In genomic region chr3:23650371-23651140, GRCh38 we compare ENCODE assay signal across 13 cellular contexts.
DNase-seq lines count a peak whose midpoint lies in the region; ATAC-seq, FAIRE-seq and TF ChIP-seq lines count a peak whose summit lies in the region.
"Had no signal": no experiment of that assay in that cellular context is flagged by ENCODE, and none has a peak within 500 bp of the region (broad histone marks: within the 10 kb centered on the region; RNA-seq: fewer than 3 reads in every experiment).

No MANE protein-coding gene starts in this region.

- no peaks in the 10 kb centered on the region for H3K9me1 ChIP-seq in keratinocyte (ENCODE audit: control insufficient read depth, extremely low read depth, insufficient read depth, low read length)

- FAIRE-seq in keratinocyte (lab: Jason Lieb, UNC), result peak; percentile 78

- DNase-seq in AG04449 (ENCODE audit: low read depth, low spot score), result peak; percentile 67
- DNase-seq in adipocyte (ENCODE audit: low read depth), result peak; percentile 75
- DNase-seq in keratinocyte (ENCODE audit: low read depth, low spot score), result no peak
- no peak for DNase-seq in ascending aorta (ENCODE audit: low spot score in 2 of 2)
- DNase-seq: activated CD4-positive, alpha-beta T cell treated with anti-CD3 and anti-CD28 coated beads for 1 hour; activated naive CD8-positive, alpha-beta T cell treated with anti-CD3 and anti-CD28 coated beads, Interleukin-2, amount 50 U/mL, for 24 hours; heart right ventricle; naive thymus-derived CD8-positive, alpha-beta T cell had no signal

- H4K20me1 ChIP-seq in keratinocyte (ENCODE audit: control insufficient read depth, extremely low read depth, insufficient read depth, low read length), result no peaks in the 10 kb centered on the region

- H3K27ac ChIP-seq in KOPT-K1 (ENCODE audit: low read depth, low read length, poor library complexity, severe bottlenecking), result peak overlapping the region; percentile 8
- peak overlapping the region; percentile 76 for H3K27ac ChIP-seq in keratinocyte (ENCODE audit: control insufficient read depth, insufficient read depth, low read length)
- H3K27ac ChIP-seq in ascending aorta, result no peak overlapping the region
- H3K27ac ChIP-seq: heart right ventricle, HL-60 had no signal

- no peak overlapping the region for H3K9ac ChIP-seq in adipocyte (ENCODE audit: low read length)
- peak overlapping the region; percentile 24 for H3K9ac ChIP-seq in keratinocyte (ENCODE audit: control insufficient read depth, extremely low read depth, insufficient read depth, low read length)

- no peaks in the 10 kb centered on the region for H3K9me3 ChIP-seq in KOPT-K1 (ENCODE audit: insufficient read depth, low read length, poor library complexity, severe bottlenecking)
- H3K9me3 ChIP-seq in adipocyte (ENCODE audit: control insufficient read depth, low read length), result peaks cover under 1% of the 10 kb centered on the region
- H3K9me3 ChIP-seq in keratinocyte (ENCODE audit: control insufficient read depth, low read depth, low read length), result no peaks in the 10 kb centered on the region
- no peaks in the 10 kb centered on the region for H3K9me3 ChIP-seq in ascending aorta

- intact Hi-C loops in ascending aorta (cut with DNase I), result no loop called here

- ATAC-seq in HG02763 (IDR thresholded peaks at IDR 0.05; ENCODE audit: unreplicated experiment) (no peak), GM18870 (IDR thresholded peaks at IDR 0.05; ENCODE audit: unreplicated experiment) (no peak), HG02678 (IDR thresholded peaks at IDR 0.05; ENCODE audit: unreplicated experiment) (no peak)
- ATAC-seq: activated naive CD8-positive, alpha-beta T cell treated with anti-CD3 and anti-CD28 coated beads, Interleukin-2, amount 50 U/mL, for 24 hours; naive thymus-derived CD8-positive, alpha-beta T cell had no signal

- CTCF ChIA-PET in AG04449 (lab: Yijun Ruan, JAX), result interaction anchor here (1.7 to 1.8 kb wide), 2 partner anchors 12 to 238 kb away, joined by 5 read pairs; no protein-coding TSS in a partner anchor

- POLR2A ChIA-PET in AG04449 (lab: Yijun Ruan, JAX), result no interaction called here

- H3K4me1 ChIP-seq in adipocyte (ENCODE audit: control insufficient read depth, insufficient read depth, low read length) (peaks cover 8% of the 10 kb centered on the region), keratinocyte (ENCODE audit: control insufficient read depth, extremely low read depth, insufficient read depth, low read length) (peaks cover 39% of the 10 kb centered on the region), ascending aorta (no peaks in the 10 kb centered on the region)

- H3K4me3 ChIP-seq in AG04449 (ENCODE audit: low read depth, low read length) (no peak overlapping the region), adipocyte (ENCODE audit: low read length) (no peak overlapping the region), keratinocyte (ENCODE audit: control insufficient read depth in 2 of 3, extremely low read depth in 1 of 3, insufficient read depth in 2 of 3, low read depth in 1 of 3, low read length in 3 of 3) (no peak overlapping the region), ascending aorta (no peak overlapping the region)
- H3K4me3 ChIP-seq: heart right ventricle had no signal

- dilution Hi-C loops in keratinocyte (cut with MboI; ENCODE audit: extremely low pct_ligation_motif_present, low sequenced_read_pairs), result no loop called here

- peak overlapping the region; percentile 69 for H3K4me2 ChIP-seq in keratinocyte (ENCODE audit: control insufficient read depth, extremely low read depth, insufficient read depth, low read depth, low read length)

- TF ChIP-seq CTCF in AG04449 (IDR thresholded peaks at IDR 0.05; ENCODE audit: insufficient read depth, low read length, missing control alignments), result no peak
- no peak for TF ChIP-seq CTCF in keratinocyte (optimal IDR thresholded peaks at IDR 0.05 in 1 of 3, IDR thresholded peaks at IDR 0.05 in 1 of 3, conservative IDR thresholded peaks at IDR 0.05 in 1 of 3; ENCODE audit: extremely low read depth in 1 of 3, insufficient read depth in 2 of 3, low read length in 3 of 3)
- no peak for TF ChIP-seq CTCF in ascending aorta (IDR thresholded peaks at IDR 0.05)

- H3K27me3 ChIP-seq in adipocyte (replicated peaks; ENCODE audit: control insufficient read depth, insufficient read depth, low read length), result no peaks in the 10 kb centered on the region
- H3K27me3 ChIP-seq in keratinocyte (ENCODE audit: control insufficient read depth, extremely low read depth, insufficient read depth, low read length), result no peaks in the 10 kb centered on the region
- no peaks in the 10 kb centered on the region for H3K27me3 ChIP-seq in ascending aorta
- H3K27me3 ChIP-seq: heart right ventricle had no signal

- no peaks in the 10 kb centered on the region for H3K79me2 ChIP-seq in keratinocyte (ENCODE audit: control insufficient read depth, insufficient read depth, low read length)

- H3K36me3 ChIP-seq in KOPT-K1 (ENCODE audit: insufficient read depth, low read length), result no peaks in the 10 kb centered on the region
- H3K36me3 ChIP-seq in adipocyte (ENCODE audit: control insufficient read depth, insufficient read depth, low read length, severe bottlenecking), result no peaks in the 10 kb centered on the region
- no peaks in the 10 kb centered on the region for H3K36me3 ChIP-seq in keratinocyte (ENCODE audit: control insufficient read depth in 2 of 2, extremely low read depth in 1 of 2, insufficient read depth in 2 of 2, low read length in 2 of 2)
- no peaks in the 10 kb centered on the region for H3K36me3 ChIP-seq in ascending aorta
- H3K36me3 ChIP-seq: heart right ventricle had no signal

- no peak overlapping the region for H2AFZ ChIP-seq in keratinocyte (ENCODE audit: control insufficient read depth, low read length)

Comparison
In these comparisons a context has a peak if more than half of its experiments do, and no peak if none do; other contexts are left out.
1. DNase-seq: peak in AG04449 (single experiment) and adipocyte (single experiment); none in keratinocyte (single experiment) and ascending aorta (0 of 2).
2. H3K27ac ChIP-seq: peak in KOPT-K1 (single experiment) and keratinocyte (single experiment); none in ascending aorta (0 of 2).